7 cellular contexts compared by ENCODE assay signal in the genomic region with DNA sequence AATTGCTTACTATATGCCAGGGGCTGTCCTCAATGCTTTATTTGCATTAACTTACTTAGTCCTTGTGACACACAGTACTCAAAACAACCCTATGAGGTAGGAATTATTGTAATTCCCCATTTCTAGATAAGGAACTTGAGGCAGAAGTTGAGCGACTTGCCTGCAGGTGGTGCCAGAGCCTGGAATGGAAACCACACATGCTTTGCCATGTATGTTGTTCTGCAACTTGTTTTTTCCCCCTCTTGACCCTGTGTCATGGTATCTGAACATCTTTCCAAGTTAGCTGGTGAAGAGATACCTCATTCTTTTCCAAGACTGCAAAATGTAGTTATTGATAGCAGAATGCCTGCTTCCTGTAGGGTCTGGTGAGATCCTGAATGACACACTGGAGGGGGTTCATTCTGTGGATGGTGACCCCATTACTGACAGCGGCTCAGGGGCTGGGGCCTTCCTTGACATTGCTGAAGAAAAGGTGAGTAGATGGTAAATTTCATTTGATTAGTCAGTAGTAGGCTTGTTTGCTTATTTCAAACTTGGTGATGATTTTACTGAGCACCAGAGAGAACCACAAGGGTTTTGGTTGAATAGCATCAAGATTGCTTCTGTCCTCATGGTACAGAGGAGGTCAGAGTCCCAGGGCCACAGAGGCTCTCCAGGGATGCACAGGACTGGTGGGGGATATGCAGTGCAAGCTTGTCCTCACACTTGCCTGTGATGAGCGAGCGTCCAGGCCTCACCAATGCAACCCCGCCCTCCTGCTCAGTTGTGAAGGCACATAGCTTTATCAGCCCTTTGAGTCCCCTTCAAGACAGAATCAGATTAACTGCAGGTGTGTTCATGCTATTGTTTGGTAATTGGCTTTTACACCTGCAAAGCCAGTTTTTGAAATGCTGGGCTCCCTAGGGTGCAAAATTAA. TPM values are rescaled to one million over a fixed set of nuclear protein-coding genes. Genes with fewer than 3 reads are reported as not detected.
DNase-seq lines count a peak whose midpoint lies in the region; ATAC-seq and TF ChIP-seq lines count a peak whose summit lies in the region.

No MANE protein-coding gene starts in this region.

- BruUV-seq in OCI-LY7 (replicated peaks; lab: Mats Ljungman, UMichigan), result no TSS peak

- H3K9me2 ChIP-seq in OCI-LY7 (ENCODE audit: insufficient read depth, low read length), result no peaks in the 10 kb centered on the region

- H3K4me3 Mint-ChIP-seq in activated T-cell treated with anti-CD3 and anti-CD28 coated beads, Interleukin-2, amount 50 U/mL, for 24 hours, result no peak overlapping the region

- CTCF ChIA-PET in OCI-LY7 (lab: Charles Lee; ENCODE audit: unreplicated experiment), result interaction anchor here (1.0 kb wide), 1 partner anchor 140 kb away, joined by 3 read pairs; no protein-coding TSS in a partner anchor

- H3K79me2 ChIP-seq in OCI-LY7 (ENCODE audit: insufficient read depth, low read depth, low read length), result no peaks in the 10 kb centered on the region

- peaks cover 15% of the 10 kb centered on the region for H3K4me1 Mint-ChIP-seq in activated T-cell treated with anti-CD3 and anti-CD28 coated beads, Interleukin-2, amount 50 U/mL, for 24 hours (ENCODE audit: low read depth)

- intact Hi-C loops in OCI-LY7 (cut with micrococcal nuclease; ENCODE audit: unreplicated experiment) (loop anchor here (1.0 to 5.0 kb wide), 4 partner anchors 54 to 142 kb away; no protein-coding TSS in a partner anchor), posterior cingulate gyrus (cut with DNase I) (loop anchor here (1.0 to 5.0 kb wide), 2 partner anchors 140 to 193 kb away; a partner anchor contains a TSS)

- TF ChIP-seq CTCF in GM12865 (IDR thresholded peaks at IDR 0.05; ENCODE audit: insufficient read depth, low read depth, low read length, missing control alignments), result peak; percentile 73
- peak; percentile 77 for TF ChIP-seq CTCF in HL-60 (IDR thresholded peaks at IDR 0.05; ENCODE audit: insufficient read depth, low read length)
- peak; percentile 93 for TF ChIP-seq CTCF in OCI-LY7 (conservative IDR thresholded peaks at IDR 0.05; ENCODE audit: low read length)
- TF ChIP-seq CTCF in fibroblast of the aortic adventitia (IDR thresholded peaks at IDR 0.05; ENCODE audit: insufficient read depth, low read length), result peak; percentile 85

- H3K27ac ChIP-seq in HL-60 (replicated peaks) (no peak overlapping the region), OCI-LY7 (ENCODE audit: low read depth, low read length, poor library complexity, severe bottlenecking) (no peak overlapping the region)

- peaks cover 6% of the 10 kb centered on the region for H3K27me3 Mint-ChIP-seq in activated T-cell treated with anti-CD3 and anti-CD28 coated beads, Interleukin-2, amount 50 U/mL, for 24 hours

- H3K4me2 ChIP-seq in OCI-LY7 (ENCODE audit: low read length), result no peak overlapping the region

- no peaks in the 10 kb centered on the region for H3K27me3 ChIP-seq in HL-60 (ENCODE audit: insufficient read depth, poor library complexity, severe bottlenecking)

- ATAC-seq in GM21515 (IDR thresholded peaks at IDR 0.05; ENCODE audit: unreplicated experiment), result no peak

- H3K36me3 ChIP-seq in OCI-LY7 (ENCODE audit: insufficient read depth, low read length), result no peaks in the 10 kb centered on the region

- H3K4me1 ChIP-seq in OCI-LY7 (ENCODE audit: insufficient read depth, low read length, poor library complexity, severe bottlenecking), result peaks cover 4% of the 10 kb centered on the region

- H3K36me3 Mint-ChIP-seq in activated T-cell treated with anti-CD3 and anti-CD28 coated beads, Interleukin-2, amount 50 U/mL, for 24 hours (ENCODE audit: low read depth), result no peaks in the 10 kb centered on the region

- H3K27ac Mint-ChIP-seq in activated T-cell treated with anti-CD3 and anti-CD28 coated beads, Interleukin-2, amount 50 U/mL, for 24 hours, result no peak overlapping the region

- no peak overlapping the region for H3K4me3 ChIP-seq in GM12865 (ENCODE audit: low read depth, low read length)
- no peak overlapping the region for H3K4me3 ChIP-seq in HL-60 (replicated peaks; ENCODE audit: insufficient read depth, low read length)
- no peak overlapping the region for H3K4me3 ChIP-seq in OCI-LY7 (ENCODE audit: low read depth, low read length, poor library complexity, severe bottlenecking)
- no peak overlapping the region for H3K4me3 ChIP-seq in fibroblast of the aortic adventitia (ENCODE audit: low read depth, low read length)

- POLR2A ChIA-PET in OCI-LY7 (lab: Charles Lee), result no interaction called here

- H4K20me1 ChIP-seq in OCI-LY7 (ENCODE audit: insufficient read depth, low read length), result no peaks in the 10 kb centered on the region

- H2AFZ ChIP-seq in OCI-LY7 (ENCODE audit: low read length), result no peak overlapping the region

- H3K9me3 ChIP-seq in OCI-LY7 (ENCODE audit: low read length), result no peaks in the 10 kb centered on the region

- no peaks in the 10 kb centered on the region for H3K9me3 Mint-ChIP-seq in activated T-cell treated with anti-CD3 and anti-CD28 coated beads, Interleukin-2, amount 50 U/mL, for 24 hours

- DNase-seq in GM12865 (ENCODE audit: low read depth), result peak; percentile 70
- DNase-seq in HL-60 (ENCODE audit: low read depth in 1 of 2, low spot score in 1 of 2), result peak; percentile 75 to 76
- peak; percentile 75 for DNase-seq in OCI-LY7 (ENCODE audit: low spot score)
- DNase-seq in activated T-cell treated with anti-CD3 and anti-CD28 coated beads, Interleukin-2, amount 50 U/mL, for 24 hours, result peak; percentile 65
- peak; percentile 87 for DNase-seq in fibroblast of the aortic adventitia (ENCODE audit: low read depth)
- DNase-seq in posterior cingulate gyrus, result peak in 6 of 10 donors; percentile 51 to 93 (median 60)

RNA-seq across cellular contexts. Expression of a gene that starts 57.0 kb away (rescaled TPM):
- not detected in 2 replicates for total RNA-seq in OCI-LY7 (2014; rRNA removed; shearing (Covaris generic))
- not detected in 2 replicates for total RNA-seq in OCI-LY7 (2022)
- total RNA-seq in fibroblast of the aortic adventitia (ENCODE audit: low replicate concordance), result 25.1 and 25.3 TPM in 2 replicates

Comparison
In these comparisons a context has a peak if more than half of its experiments do, and no peak if none do; other contexts are left out.
1. RNA of a gene that starts 57.0 kb away (total RNA-seq): 25.1 to 25.3 TPM in fibroblast of the aortic adventitia; not detected in OCI-LY7; every median in the first group is over 10 times any median in the second.
2. Peak in every context shown above with its lines, with median percentiles within 50 percentile points of each other: DNase-seq and CTCF ChIP-seq.